ENCODE assay signal across 9 cellular contexts in the genomic region with DNA sequence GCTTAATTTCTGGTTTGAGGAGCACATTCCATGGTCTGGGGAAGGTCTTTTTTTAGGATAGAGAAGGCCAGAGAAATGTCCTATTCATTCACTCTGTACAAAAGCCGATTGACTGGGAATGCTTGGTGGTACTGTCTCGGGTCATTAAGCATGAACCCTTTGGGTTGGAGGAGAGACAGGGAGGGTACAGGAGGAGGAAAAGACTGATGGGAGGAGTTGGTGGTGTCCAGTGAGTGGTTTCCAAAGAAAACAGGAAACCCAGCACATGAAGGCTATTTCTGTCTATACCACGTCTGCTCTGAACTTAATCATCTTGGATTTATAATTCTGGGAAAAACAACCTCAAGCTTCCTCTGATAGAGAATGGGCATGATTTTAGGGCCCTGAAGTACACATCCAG.
DNase-seq lines count a peak whose midpoint lies in the region; TF ChIP-seq lines count a peak whose summit lies in the region.
"Had no signal": no experiment of that assay in that cellular context is flagged by ENCODE, and none has a peak within 500 bp of the region (broad histone marks: within the 10 kb centered on the region; RNA-seq: fewer than 3 reads in every experiment).

No MANE protein-coding gene starts in this region.

- H3K79me2 ChIP-seq in Loucy (ENCODE audit: insufficient read depth, low read length) (peaks cover 99% of the 10 kb centered on the region), neural progenitor cell (ENCODE audit: low read depth) (no peaks in the 10 kb centered on the region)

- H3K9ac ChIP-seq in Loucy (ENCODE audit: low read depth, low read length, poor library complexity, severe bottlenecking): no peak overlapping the region
- no peak overlapping the region for H3K9ac ChIP-seq in neural progenitor cell
- H3K9ac ChIP-seq in mesenchymal stem cell (ENCODE audit: low read length): no peak overlapping the region

- H3K27ac Mint-ChIP-seq in CD4-positive, alpha-beta memory T cell: peak overlapping the region; percentile 94 to 100 (median 99)
- H3K27ac Mint-ChIP-seq in neural progenitor cell: peak overlapping the region; percentile 22

- H3F3A ChIP-seq in Loucy (ENCODE audit: low read depth) (no peaks in the 10 kb centered on the region), neural progenitor cell (ENCODE audit: low read depth) (peaks cover 12% of the 10 kb centered on the region)

- no peak overlapping the region for H3K23ac ChIP-seq in mesenchymal stem cell (ENCODE audit: low read length in 2 of 2)

- no peak overlapping the region for H3K14ac ChIP-seq in mesenchymal stem cell (ENCODE audit: low read length in 2 of 2)

- no peaks in the 10 kb centered on the region for H3K9me3 ChIP-seq in CD4-positive, alpha-beta memory T cell (ENCODE audit: control insufficient read depth in 1 of 2, low read length in 2 of 2)
- H3K9me3 ChIP-seq in Loucy (ENCODE audit: insufficient read depth, low read depth, low read length) (no peaks in the 10 kb centered on the region), neural progenitor cell (ENCODE audit: low read depth) (no peaks in the 10 kb centered on the region), suprapubic skin (no peaks in the 10 kb centered on the region), mesenchymal stem cell (ENCODE audit: control insufficient read depth, low read length) (no peaks in the 10 kb centered on the region)

- WGBS in suprapubic skin: 66% methylated on average over 3 of the region's 3 CpGs
- 76% methylated on average over 3 of the region's 3 CpGs for WGBS in mesenchymal stem cell

- H3K9me3 Mint-ChIP-seq in CD4-positive, alpha-beta memory T cell: no peaks in the 10 kb centered on the region
- no peaks in the 10 kb centered on the region for H3K9me3 Mint-ChIP-seq in neural progenitor cell

- H3K4me1 Mint-ChIP-seq in CD4-positive, alpha-beta memory T cell: peaks cover 61 to 89% (median 67%) of the 10 kb centered on the region in 4 donors
- H3K4me1 Mint-ChIP-seq in neural progenitor cell: peaks cover 56% of the 10 kb centered on the region

- POLR2A ChIA-PET in CD4-positive, alpha-beta memory T cell (lab: Charles Lee; ENCODE audit: partially characterized antibody): interaction anchor here (0.7 to 8.8 kb wide), 12 partner anchors 11 to 110 kb away, joined by 3 to 113 read pairs (median 6); no protein-coding TSS in a partner anchor

- no peaks in the 10 kb centered on the region for H3K9me2 ChIP-seq in Loucy (replicated peaks; ENCODE audit: low read depth, low read length)

- TF ChIP-seq CTCF in Loucy (conservative IDR thresholded peaks at IDR 0.05; ENCODE audit: low read length) (no peak), neural progenitor cell (IDR thresholded peaks at IDR 0.05) (no peak), suprapubic skin (IDR thresholded peaks at IDR 0.05) (no peak)

- H3K4me3 ChIP-seq in CD4-positive, alpha-beta memory T cell (ENCODE audit: low read length in 2 of 2): no peak overlapping the region
- H3K4me3 ChIP-seq in Loucy (ENCODE audit: low read length, poor library complexity, severe bottlenecking): no peak overlapping the region
- no peak overlapping the region for H3K4me3 ChIP-seq in neural progenitor cell
- H3K4me3 ChIP-seq in suprapubic skin: no peak overlapping the region
- H3K4me3 ChIP-seq in mesenchymal stem cell (ENCODE audit: insufficient read depth in 1 of 2, low read depth in 1 of 2, low read length in 2 of 2): no peak overlapping the region

- H2BK12ac ChIP-seq in mesenchymal stem cell (ENCODE audit: low read length in 2 of 2): no peak overlapping the region

- peaks cover 69% of the 10 kb centered on the region for H3K4me1 ChIP-seq in CD4-positive, alpha-beta memory T cell (ENCODE audit: insufficient read depth, low read length)
- H3K4me1 ChIP-seq in Loucy (ENCODE audit: insufficient read depth, low read length, poor library complexity, severe bottlenecking) (peaks cover 48% of the 10 kb centered on the region), neural progenitor cell (peaks cover 41% of the 10 kb centered on the region), suprapubic skin (peaks cover 26% of the 10 kb centered on the region), mesenchymal stem cell (ENCODE audit: control insufficient read depth, insufficient read depth, low read depth, low read length) (no peaks in the 10 kb centered on the region)

- peak overlapping the region in 6 of 8 donors; percentile 29 to 82 (median 68) for H3K4me3 Mint-ChIP-seq in CD4-positive, alpha-beta memory T cell
- no peak overlapping the region for H3K4me3 Mint-ChIP-seq in neural progenitor cell

- no peak overlapping the region for H4K8ac ChIP-seq in mesenchymal stem cell (ENCODE audit: low read length)

- no peak overlapping the region for H2AK5ac ChIP-seq in mesenchymal stem cell (ENCODE audit: low read length, severe bottlenecking)

- no peak for TF ChIP-seq POLR2A in suprapubic skin (IDR thresholded peaks at IDR 0.05)

- no peaks in the 10 kb centered on the region for H3K27me3 ChIP-seq in CD4-positive, alpha-beta memory T cell (ENCODE audit: insufficient read depth, low read length)
- H3K27me3 ChIP-seq in Loucy (ENCODE audit: insufficient read depth, low read length, poor library complexity, severe bottlenecking) (no peaks in the 10 kb centered on the region), neural progenitor cell (no peaks in the 10 kb centered on the region), suprapubic skin (no peaks in the 10 kb centered on the region), mesenchymal stem cell (ENCODE audit: control insufficient read depth in 1 of 2, insufficient read depth in 1 of 2, low read length in 2 of 2) (no peaks in the 10 kb centered on the region)

- H2AFZ ChIP-seq in Loucy (ENCODE audit: low read length): no peak overlapping the region
- H2AFZ ChIP-seq in neural progenitor cell (replicated peaks): no peak overlapping the region
- no peak overlapping the region for H2AFZ ChIP-seq in mesenchymal stem cell (ENCODE audit: low read depth, low read length)

- H3K4me2 ChIP-seq in Loucy (ENCODE audit: low read depth, low read length, poor library complexity, severe bottlenecking) (peak overlapping the region; percentile 10), neural progenitor cell (peak overlapping the region; percentile 45), mesenchymal stem cell (ENCODE audit: low read length, poor library complexity, severe bottlenecking) (no peak overlapping the region)

- no peak overlapping the region for H4K91ac ChIP-seq in mesenchymal stem cell (ENCODE audit: low read length)

- H3K27ac ChIP-seq in CD4-positive, alpha-beta memory T cell (ENCODE audit: low read depth, low read length): peak overlapping the region; percentile 49
- H3K27ac ChIP-seq in neural progenitor cell: no peak overlapping the region
- no peak overlapping the region for H3K27ac ChIP-seq in suprapubic skin
- H3K27ac ChIP-seq in mesenchymal stem cell (ENCODE audit: low read length, poor library complexity, severe bottlenecking): no peak overlapping the region

- H2BK5ac ChIP-seq in mesenchymal stem cell (ENCODE audit: low read depth, low read length, poor library complexity, severe bottlenecking): no peak overlapping the region

- H4K20me1 ChIP-seq in Loucy (ENCODE audit: insufficient read depth, low read length, poor library complexity, severe bottlenecking) (peaks cover 70% of the 10 kb centered on the region), neural progenitor cell (ENCODE audit: low read depth) (peaks cover 32% of the 10 kb centered on the region)

- DNase-seq in CD4-positive, alpha-beta memory T cell: no peak
- peak; percentile 10 for DNase-seq in dermis blood vessel endothelial cell
- peak; percentile 43 for DNase-seq in neural progenitor cell (ENCODE audit: low spot score)
- no peak for DNase-seq in suprapubic skin (ENCODE audit: low spot score in 2 of 2)
- DNase-seq in mesenchymal stem cell: no peak
- no peak for DNase-seq in SHP77 (lab: John Stamatoyannopoulos, UW)
- DNase-seq: DMS79 treated with DMSO at 0.1 percent for 48 hours, NCI-H1092 had no signal

- peaks cover under 1 to 5% of the 10 kb centered on the region in 2 donors for H3K36me3 Mint-ChIP-seq in CD4-positive, alpha-beta memory T cell
- H3K36me3 Mint-ChIP-seq in neural progenitor cell: no peaks in the 10 kb centered on the region

- intact Hi-C loops in CD4-positive, alpha-beta memory T cell (cut with micrococcal nuclease): no loop called here

- H3K4ac ChIP-seq in mesenchymal stem cell (ENCODE audit: low read depth in 1 of 2, low read length in 2 of 2): no peak overlapping the region

- no peaks in the 10 kb centered on the region for H3K79me1 ChIP-seq in mesenchymal stem cell (replicated peaks; ENCODE audit: low read length, poor library complexity, severe bottlenecking)

- H2BK120ac ChIP-seq in mesenchymal stem cell (ENCODE audit: low read depth, low read length): no peak overlapping the region

- TF ChIP-seq EP300 in suprapubic skin (IDR thresholded peaks at IDR 0.05): no peak

- H3K18ac ChIP-seq in mesenchymal stem cell (ENCODE audit: low read depth in 1 of 2, low read length in 2 of 2): no peak overlapping the region

- H2BK15ac ChIP-seq in mesenchymal stem cell (ENCODE audit: low read depth, poor library complexity, severe bottlenecking): no peak overlapping the region

- CTCF ChIA-PET in CD4-positive, alpha-beta memory T cell (lab: Charles Lee; ENCODE audit: partially characterized antibody): interaction anchor here (1.1 to 3.9 kb wide), 5 partner anchors 11 to 110 kb away, joined by 3 to 46 read pairs (median 14); no protein-coding TSS in a partner anchor

- peaks cover 3% of the 10 kb centered on the region for H3K36me3 ChIP-seq in CD4-positive, alpha-beta memory T cell (ENCODE audit: insufficient read depth, low read length)
- H3K36me3 ChIP-seq in Loucy (ENCODE audit: insufficient read depth, low read length) (peaks cover 48% of the 10 kb centered on the region; the same call in 1 of the 2 replicates), neural progenitor cell (no peaks in the 10 kb centered on the region), suprapubic skin (no peaks in the 10 kb centered on the region), mesenchymal stem cell (ENCODE audit: control insufficient read depth in 1 of 2, insufficient read depth in 2 of 2, low read depth in 1 of 2, low read length in 2 of 2) (peaks cover 0 to 24% of the 10 kb centered on the region in 2 experiments)

- no peaks in the 10 kb centered on the region for H3K27me3 Mint-ChIP-seq in CD4-positive, alpha-beta memory T cell
- H3K27me3 Mint-ChIP-seq in neural progenitor cell (ENCODE audit: insufficient read depth, low read depth): no peaks in the 10 kb centered on the region

Comparison
In these comparisons a context has a peak if more than half of its experiments do, and no peak if none do; other contexts are left out.
1. DNase-seq: peak in dermis blood vessel endothelial cell (single experiment) and neural progenitor cell (single experiment); none in CD4-positive, alpha-beta memory T cell (0 of 5), suprapubic skin (0 of 2), mesenchymal stem cell (single experiment) and SHP77 (0 of 2).